In genomic region chr1:64960731-64961130, GRCh38 we compare ENCODE assay signal across 9 cellular contexts. TPM values are rescaled to one million over a fixed set of nuclear protein-coding genes. Genes with fewer than 3 reads are reported as not detected.
DNase-seq lines count a peak whose midpoint lies in the region; ATAC-seq lines count a peak whose summit lies in the region.
"Had no signal": no experiment of that assay in that cellular context is flagged by ENCODE, and none has a peak within 500 bp of the region (broad histone marks: within the 10 kb centered on the region; RNA-seq: fewer than 3 reads in every experiment).

No MANE protein-coding gene starts in this region.

- peaks cover 55 to 64% (median 58%) of the 10 kb centered on the region in 3 donors for H3K4me1 Mint-ChIP-seq in naive B cell

- no peaks in the 10 kb centered on the region for H3K27me3 Mint-ChIP-seq in naive B cell

- peak overlapping the region; percentile 4 to 95 (median 86) for H3K27ac Mint-ChIP-seq in naive B cell

- ATAC-seq in GM18858 (IDR thresholded peaks at IDR 0.05; ENCODE audit: unreplicated experiment) (peak; percentile 64), GM21576 (IDR thresholded peaks at IDR 0.05; ENCODE audit: unreplicated experiment) (peak; percentile 59), HG03439 (IDR thresholded peaks at IDR 0.05; ENCODE audit: unreplicated experiment) (peak; percentile 35), naive B cell (ENCODE audit: low read depth in 2 of 2) (peak; percentile 30 to 40)

- peak; percentile 40 for DNase-seq in naive B cell
- DNase-seq in midbrain (lab: John Stamatoyannopoulos, UW), result no peak
- DNase-seq in NCI-H2081 (lab: John Stamatoyannopoulos, UW), result no peak
- no peak for DNase-seq in NCI-H1105 (lab: John Stamatoyannopoulos, UW)
- DNase-seq in NCI-H187 treated with DMSO at 0.1 percent for 48 hours (lab: John Stamatoyannopoulos, UW), result no peak
- DNase-seq: NCI-H2081 treated with DMSO at 0.1 percent for 48 hours had no signal

- peak overlapping the region; percentile 46 to 99 (median 70) for H3K4me3 Mint-ChIP-seq in naive B cell

- no peaks in the 10 kb centered on the region for H3K36me3 Mint-ChIP-seq in naive B cell

- H3K9me3 Mint-ChIP-seq in naive B cell, result no peaks in the 10 kb centered on the region

RNA-seq across cellular contexts. Expression of gene JAK1, which starts 5.6 kb away (rescaled TPM):
- 100 to 1,000 TPM; 182 to 259 (median 194) TPM for polyA plus RNA-seq in naive B cell (ENCODE audit: low read depth in 6 of 6)
